Comparison of ENCODE assay signal across 8 cellular contexts in genomic region chr1:89483010-89483756, GRCh38. TPM values are rescaled to one million over a fixed set of nuclear protein-coding genes. Genes with fewer than 3 reads are reported as not detected.
A peak's percentile ranks its signal among the peaks of the same experiment; 100 is the strongest.
DNase-seq lines count a peak whose midpoint lies in the region; ATAC-seq and TF ChIP-seq lines count a peak whose summit lies in the region.

No MANE protein-coding gene starts in this region.

- no peaks in the 10 kb centered on the region for H3F3A ChIP-seq in SU-DHL-6 (ENCODE audit: insufficient read depth)

- H3K4me2 ChIP-seq in SU-DHL-6 (ENCODE audit: low read depth, low read length, poor library complexity, severe bottlenecking), result no peak overlapping the region

- peak; percentile 25 for DNase-seq in NCI-H1417 treated with DMSO at 0.1 percent for 48 hours (lab: John Stamatoyannopoulos, UW)
- DNase-seq in activated naive CD8-positive, alpha-beta T cell treated with anti-CD3 and anti-CD28 coated beads, Interleukin-2, amount 50 U/mL, for 16 hours (ENCODE audit: low read depth, low spot score), result peak; percentile 67
- peak; percentile 80 for DNase-seq in cardiac septum (ENCODE audit: low spot score)
- peak; percentile 59 to 68 for DNase-seq in psoas muscle

- no peaks in the 10 kb centered on the region for H4K20me1 ChIP-seq in SU-DHL-6 (ENCODE audit: low read depth, low read length)

- H3K4me3 ChIP-seq in SU-DHL-6 (ENCODE audit: insufficient read depth, low read length, poor library complexity, severe bottlenecking) (no peak overlapping the region), psoas muscle (no peak overlapping the region)

- intact Hi-C loops in cardiac septum (cut with DNase I) (loop anchor here (1.0 to 2.0 kb wide), 2 partner anchors 116 to 280 kb away; no protein-coding TSS in a partner anchor), psoas muscle (cut with DNase I) (loop anchor here (5.0 kb wide), 2 partner anchors 274 to 484 kb away; no protein-coding TSS in a partner anchor)

- no peaks in the 10 kb centered on the region for H3K9me2 ChIP-seq in SU-DHL-6 (replicated peaks; ENCODE audit: insufficient read depth, low read length)

- H2AFZ ChIP-seq in SU-DHL-6 (ENCODE audit: low read depth, low read length, severe bottlenecking), result no peak overlapping the region

- H3K79me2 ChIP-seq in SU-DHL-6 (ENCODE audit: insufficient read depth, low read length), result no peaks in the 10 kb centered on the region

- no peaks in the 10 kb centered on the region for H3K4me1 ChIP-seq in psoas muscle

- H3K27me3 ChIP-seq in SU-DHL-6 (ENCODE audit: low read length), result no peaks in the 10 kb centered on the region
- no peaks in the 10 kb centered on the region for H3K27me3 ChIP-seq in psoas muscle (ENCODE audit: insufficient read depth in 3 of 3, low read length in 2 of 3)

- H3K9me3 ChIP-seq in SU-DHL-6 (ENCODE audit: insufficient read depth, low read length), result no peaks in the 10 kb centered on the region
- H3K9me3 ChIP-seq in psoas muscle, result no peaks in the 10 kb centered on the region

- H3K9ac ChIP-seq in SU-DHL-6 (ENCODE audit: low read length), result no peak overlapping the region

- WGBS in psoas muscle, 3 donors, result 19 to 28% (median 20%) methylated on average over 3 of the region's 3 CpGs

- H3K27ac ChIP-seq in C4-2B (no peak overlapping the region), SU-DHL-6 (ENCODE audit: low read depth, low read length) (no peak overlapping the region), psoas muscle (no peak overlapping the region)

- ATAC-seq in GM21723 (IDR thresholded peaks at IDR 0.05; ENCODE audit: unreplicated experiment), result peak; percentile 70
- ATAC-seq in psoas muscle, result peak; percentile 73 to 93 (median 83)
- no peak for ATAC-seq in HG02623 (IDR thresholded peaks at IDR 0.05; ENCODE audit: unreplicated experiment)

- TF ChIP-seq CTCF in C4-2B (conservative IDR thresholded peaks at IDR 0.05) (peak; percentile 85), SU-DHL-6 (IDR thresholded peaks at IDR 0.05; ENCODE audit: insufficient read depth, low read length, poor library complexity, severe bottlenecking) (peak; percentile 63), psoas muscle (IDR thresholded peaks at IDR 0.05) (peak; percentile 83)

- H3K36me3 ChIP-seq in SU-DHL-6 (ENCODE audit: low read length) (no peaks in the 10 kb centered on the region), psoas muscle (ENCODE audit: insufficient read depth in 1 of 2, low read depth in 1 of 2) (no peaks in the 10 kb centered on the region)

RNA-seq across cellular contexts. Expression of gene LRRC8B, which starts 41.4 kb away (rescaled TPM):
- total RNA-seq in cardiac septum (4.5 TPM), psoas muscle (10 to 100 TPM; 10.3 to 21.6 (median 13.7) TPM)
- 1 to 10 TPM; 2.7 to 3.7 (median 3.3) TPM for polyA plus RNA-seq in psoas muscle

Comparison
In these comparisons a context has a peak if more than half of its experiments do, and no peak if none do; other contexts are left out.
1. DNase-seq: peak in every context shown above with its lines; median percentile 80 in cardiac septum; 67 in activated naive CD8-positive, alpha-beta T cell treated with anti-CD3 and anti-CD28 coated beads, Interleukin-2, amount 50 U/mL, for 16 hours; 64 in psoas muscle; 25 in NCI-H1417 treated with DMSO at 0.1 percent for 48 hours.